ENCODE assay signal across 8 cellular contexts in genomic region chr14:75258079-75258802, GRCh38. TPM values are rescaled to one million over a fixed set of nuclear protein-coding genes. Genes with fewer than 3 reads are reported as not detected.
A peak's percentile ranks its signal among the peaks of the same experiment; 100 is the strongest.
DNase-seq lines count a peak whose midpoint lies in the region; ATAC-seq and TF ChIP-seq lines count a peak whose summit lies in the region.

No MANE protein-coding gene starts in this region.

- intact Hi-C loops in sciatic nerve (cut with DNase I), result no loop called here

- no peak for TF ChIP-seq CTCF in glutamatergic neuron (IDR thresholded peaks at IDR 0.05; ENCODE audit: partially characterized antibody, unreplicated experiment)

- ATAC-seq in T-helper 17 cell (no peak), sciatic nerve (peak; percentile 42), GM18868 (IDR thresholded peaks at IDR 0.05; ENCODE audit: unreplicated experiment) (no peak)

- H3K4me3 Mint-ChIP-seq in activated T-cell treated with anti-CD3 and anti-CD28 coated beads, Interleukin-2, amount 50 U/mL, for 24 hours, result peak overlapping the region; percentile 75
- H3K4me3 Mint-ChIP-seq in T-helper 17 cell, result peak overlapping the region; percentile 90
- peak overlapping the region; percentile 89 for H3K4me3 Mint-ChIP-seq in glutamatergic neuron (ENCODE audit: unreplicated experiment)

- no peaks in the 10 kb centered on the region for H3K36me3 Mint-ChIP-seq in activated T-cell treated with anti-CD3 and anti-CD28 coated beads, Interleukin-2, amount 50 U/mL, for 24 hours (ENCODE audit: low read depth)
- H3K36me3 Mint-ChIP-seq in T-helper 17 cell (ENCODE audit: low read depth) (peaks cover 2% of the 10 kb centered on the region), glutamatergic neuron (ENCODE audit: unreplicated experiment) (no peaks in the 10 kb centered on the region)

- no peaks in the 10 kb centered on the region for H3K9me3 ChIP-seq in T-helper 17 cell (ENCODE audit: control insufficient read depth, low read length, poor library complexity, severe bottlenecking)

- peak overlapping the region; percentile 95 for H3K27ac Mint-ChIP-seq in activated T-cell treated with anti-CD3 and anti-CD28 coated beads, Interleukin-2, amount 50 U/mL, for 24 hours
- peak overlapping the region; percentile 99 for H3K27ac Mint-ChIP-seq in T-helper 17 cell
- H3K27ac Mint-ChIP-seq in glutamatergic neuron (ENCODE audit: unreplicated experiment), result peak overlapping the region; percentile 96

- DNase-seq in activated T-cell treated with anti-CD3 and anti-CD28 coated beads, Interleukin-2, amount 50 U/mL, for 24 hours, result no peak
- DNase-seq in activated T-cell treated with anti-CD3 and anti-CD28 coated beads for 4 hours, result no peak
- DNase-seq in T-helper 17 cell, result no peak
- DNase-seq in glutamatergic neuron, result no peak
- DNase-seq in sciatic nerve (ENCODE audit: low spot score), result peak; percentile 64
- no peak for DNase-seq in amniotic stem cell (lab: John Stamatoyannopoulos, UW)
- no peak for DNase-seq in stimulated activated CD4-positive, alpha-beta T cell treated with anti-CD3 and anti-CD28 coated beads, Interleukin-4, amount 100 ng/mL, for 4 hours

- H3K9me3 Mint-ChIP-seq in activated T-cell treated with anti-CD3 and anti-CD28 coated beads, Interleukin-2, amount 50 U/mL, for 24 hours, result no peaks in the 10 kb centered on the region
- peaks cover 2% of the 10 kb centered on the region for H3K9me3 Mint-ChIP-seq in glutamatergic neuron (ENCODE audit: unreplicated experiment)

- peaks cover 29% of the 10 kb centered on the region for H3K4me1 Mint-ChIP-seq in activated T-cell treated with anti-CD3 and anti-CD28 coated beads, Interleukin-2, amount 50 U/mL, for 24 hours (ENCODE audit: low read depth)
- peaks cover 32% of the 10 kb centered on the region for H3K4me1 Mint-ChIP-seq in T-helper 17 cell
- H3K4me1 Mint-ChIP-seq in glutamatergic neuron (ENCODE audit: low read depth, unreplicated experiment), result peaks cover 17% of the 10 kb centered on the region

- no peaks in the 10 kb centered on the region for H3K27me3 Mint-ChIP-seq in activated T-cell treated with anti-CD3 and anti-CD28 coated beads, Interleukin-2, amount 50 U/mL, for 24 hours
- H3K27me3 Mint-ChIP-seq in T-helper 17 cell (peaks cover 4% of the 10 kb centered on the region), glutamatergic neuron (ENCODE audit: unreplicated experiment) (peaks cover 3% of the 10 kb centered on the region)

RNA-seq across cellular contexts. Expression of gene FOS, which starts 20.4 kb away (rescaled TPM):
- total RNA-seq in T-helper 17 cell (1,000 to 10,000 TPM; 2,179 to 4,074 TPM), glutamatergic neuron (ENCODE audit: unreplicated experiment) (2.9 TPM), sciatic nerve (209 TPM)

Comparison
In these comparisons a context has a peak if more than half of its experiments do, and no peak if none do; other contexts are left out.
1. RNA of gene FOS, which starts 20.4 kb away (total RNA-seq): 2,179 to 4,074 TPM in T-helper 17 cell and 209 TPM in sciatic nerve (single experiment); 2.9 TPM in glutamatergic neuron (single experiment); every median in the first group is over 10 times any median in the second.
2. Peak in every context shown above with its lines, with median percentiles within 50 percentile points of each other: H3K27ac Mint-ChIP-seq and H3K4me3 Mint-ChIP-seq.